ENCODE assay signal across 21 cellular contexts in the genomic region with DNA sequence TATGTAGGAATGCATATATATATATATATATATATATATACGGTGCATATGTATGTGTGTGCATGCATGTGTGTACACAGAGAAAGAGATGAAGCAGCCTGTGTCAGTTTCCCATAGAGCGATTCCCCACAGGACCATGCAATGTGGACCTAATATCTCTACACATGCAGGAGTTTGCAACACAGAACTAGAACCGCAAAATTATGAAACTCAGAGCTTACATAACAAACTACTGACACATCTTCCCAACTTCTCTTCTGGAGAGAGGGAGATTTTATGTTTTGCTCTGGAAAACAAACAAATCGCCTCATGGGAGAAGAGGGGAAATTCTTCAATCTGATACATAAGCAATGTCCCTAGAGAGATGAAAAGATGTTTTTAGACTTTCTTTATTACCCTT.
"Had no signal": no experiment of that assay in that cellular context is flagged by ENCODE, and none has a peak within 500 bp of the region (broad histone marks: within the 10 kb centered on the region; RNA-seq: fewer than 3 reads in every experiment).

No MANE protein-coding gene starts in this region.

- H3K4me3 ChIP-seq: sigmoid colon, stomach, thoracic aorta, upper lobe of right lung had no signal

- DNase-seq: activated CD4-positive, alpha-beta T cell treated with anti-CD3 and anti-CD28 coated beads for 4 hours; activated effector memory CD4-positive, alpha-beta T cell treated with Interleukin-2 at 50 U/mL for 16 hours; activated T-cell treated with anti-CD3 and anti-CD28 coated beads, Interleukin-2, amount 50 U/mL, for 4 hours; amygdala; effector CD8-positive, alpha-beta T cell; head of caudate nucleus; kidney glomerular epithelial cell; mesenchymal stem cell; naive thymus-derived CD8-positive, alpha-beta T cell; sigmoid colon; stimulated activated CD4-positive, alpha-beta T cell treated with anti-CD3 and anti-CD28 coated beads, Interleukin-12 subunit alpha, Interleukin-12 subunit beta, amount 100 ng/mL, for 4 hours; stimulated activated CD4-positive, alpha-beta T cell treated with anti-CD3 and anti-CD28 coated beads, Interleukin-2, amount 100 ng/mL, for 24 hours; stomach; upper lobe of right lung had no signal

- H3K4me3 Mint-ChIP-seq: activated CD8-positive, alpha-beta T cell treated with anti-CD3 and anti-CD28 coated beads for 36 hours; activated naive CD4-positive, alpha-beta T cell treated with anti-CD3 and anti-CD28 coated beads, Interleukin-2, amount 50 U/mL, for 24 hours; activated T-cell treated with anti-CD3 and anti-CD28 coated beads, Interleukin-2, amount 50 U/mL, for 4 hours; brain; central memory CD8-positive, alpha-beta T cell; naive thymus-derived CD8-positive, alpha-beta T cell; WTC11 had no signal

- H3K27me3 Mint-ChIP-seq: brain had no signal

- ATAC-seq: activated T-cell treated with anti-CD3 and anti-CD28 coated beads, Interleukin-2, amount 50 U/mL, for 4 hours; naive thymus-derived CD8-positive, alpha-beta T cell; upper lobe of right lung; WTC11 had no signal

- H3K27ac Mint-ChIP-seq: activated CD8-positive, alpha-beta T cell treated with anti-CD3 and anti-CD28 coated beads for 36 hours; activated naive CD4-positive, alpha-beta T cell treated with anti-CD3 and anti-CD28 coated beads, Interleukin-2, amount 50 U/mL, for 24 hours; brain; naive thymus-derived CD8-positive, alpha-beta T cell; WTC11 had no signal

- H3K9me3 ChIP-seq: upper lobe of right lung had no signal

- H3K4me1 Mint-ChIP-seq: brain had no signal

- H3K27me3 ChIP-seq: sigmoid colon, stomach, upper lobe of right lung had no signal

- H3K36me3 Mint-ChIP-seq: WTC11 had no signal

- H3K36me3 ChIP-seq: sigmoid colon, stomach, thoracic aorta, upper lobe of right lung had no signal

- H3K4me1 ChIP-seq: parathyroid adenoma, sigmoid colon, stomach, upper lobe of right lung had no signal

- H3K27ac ChIP-seq: parathyroid adenoma, sigmoid colon, stomach, thoracic aorta, upper lobe of right lung had no signal
